In genomic region chr13:80084086-80084676, GRCh38 we compare ENCODE assay signal across 9 cellular contexts.
DNase-seq lines count a peak whose midpoint lies in the region; ATAC-seq and TF ChIP-seq lines count a peak whose summit lies in the region.
"Had no signal": no experiment of that assay in that cellular context is flagged by ENCODE, and none has a peak within 500 bp of the region (broad histone marks: within the 10 kb centered on the region; RNA-seq: fewer than 3 reads in every experiment).

No MANE protein-coding gene starts in this region.

- no peaks in the 10 kb centered on the region for H3K9me2 ChIP-seq in hepatocyte (replicated peaks; ENCODE audit: insufficient read depth)

- CTCF ChIA-PET in activated CD8-positive, alpha-beta memory T cell treated with anti-CD3 and anti-CD28 coated beads, Interleukin-2, amount 10 ng/mL, durations not matched to agents 7 days and 5 days (lab: Charles Lee), result no interaction called here

- H3K36me3 ChIP-seq in right atrium auricular region, result no peaks in the 10 kb centered on the region
- H3K36me3 ChIP-seq in hepatocyte (replicated peaks; ENCODE audit: insufficient read depth, low read depth), result no peaks in the 10 kb centered on the region

- no peaks in the 10 kb centered on the region for H3K27me3 Mint-ChIP-seq in activated CD8-positive, alpha-beta memory T cell treated with anti-CD3 and anti-CD28 coated beads, Interleukin-2, amount 10 ng/mL, durations not matched to agents 7 days and 5 days

- H3K4me3 ChIP-seq in right atrium auricular region (peak overlapping the region in 1 of 2 donors; percentile 7), WI38 (ENCODE audit: low read depth, low read length) (peak overlapping the region; percentile 34; the same call in 1 of the 2 replicates), hepatocyte (no peak overlapping the region)

- peak; percentile 52 for ATAC-seq in Right ventricle myocardium superior (ENCODE audit: poor library complexity)
- no peak for ATAC-seq in activated CD8-positive, alpha-beta memory T cell treated with anti-CD3 and anti-CD28 coated beads, Interleukin-2, amount 10 ng/mL, durations not matched to agents 7 days and 5 days

- H3K4me2 ChIP-seq in hepatocyte, result peak overlapping the region; percentile 1

- no peaks in the 10 kb centered on the region for H3K9me3 ChIP-seq in right atrium auricular region
- H3K9me3 ChIP-seq in hepatocyte (ENCODE audit: low read depth), result no peaks in the 10 kb centered on the region

- H3K27me3 ChIP-seq in right atrium auricular region (no peaks in the 10 kb centered on the region), hepatocyte (no peaks in the 10 kb centered on the region)

- H3K27ac Mint-ChIP-seq in activated CD8-positive, alpha-beta memory T cell treated with anti-CD3 and anti-CD28 coated beads, Interleukin-2, amount 10 ng/mL, durations not matched to agents 7 days and 5 days, result no peak overlapping the region
- H3K27ac Mint-ChIP-seq: CD14-positive monocyte had no signal

- H3K27ac ChIP-seq in right atrium auricular region, result peak overlapping the region in 1 of 2 donors; percentile 57
- no peak overlapping the region for H3K27ac ChIP-seq in hepatocyte

- TF ChIP-seq CTCF in right atrium auricular region (IDR thresholded peaks at IDR 0.05), result no peak
- no peak for TF ChIP-seq CTCF in WI38 (IDR thresholded peaks at IDR 0.05; ENCODE audit: low read depth, low read length)
- TF ChIP-seq CTCF in hepatocyte (IDR thresholded peaks at IDR 0.05; ENCODE audit: poor library complexity), result no peak

- no peak overlapping the region for H3K4me3 Mint-ChIP-seq in activated CD8-positive, alpha-beta memory T cell treated with anti-CD3 and anti-CD28 coated beads, Interleukin-2, amount 10 ng/mL, durations not matched to agents 7 days and 5 days
- H3K4me3 Mint-ChIP-seq: CD14-positive monocyte had no signal

- no peak overlapping the region for H2AFZ ChIP-seq in hepatocyte

- no peaks in the 10 kb centered on the region for H3K36me3 Mint-ChIP-seq in activated CD8-positive, alpha-beta memory T cell treated with anti-CD3 and anti-CD28 coated beads, Interleukin-2, amount 10 ng/mL, durations not matched to agents 7 days and 5 days
- H3K36me3 Mint-ChIP-seq: CD14-positive monocyte had no signal

- WGBS in hepatocyte (ENCODE audit: low lambda C conversion rate, missing lambda C conversion rate), result 27% methylated on average over 2 of the region's 2 CpGs

- no peaks in the 10 kb centered on the region for H4K20me1 ChIP-seq in hepatocyte (ENCODE audit: insufficient read depth, poor library complexity, severe bottlenecking)

- H3K9me3 Mint-ChIP-seq in activated CD8-positive, alpha-beta memory T cell treated with anti-CD3 and anti-CD28 coated beads, Interleukin-2, amount 10 ng/mL, durations not matched to agents 7 days and 5 days (ENCODE audit: low read depth), result no peaks in the 10 kb centered on the region

- DNase-seq in Right ventricle myocardium superior (no peak), right atrium auricular region (ENCODE audit: low spot score) (no peak), hepatocyte (ENCODE audit: low spot score) (peak; percentile 30), NCI-H526 (lab: John Stamatoyannopoulos, UW) (no peak), HPDE6-E6E7 (ENCODE audit: extremely low spot score) (no peak), COLO668 (lab: John Stamatoyannopoulos, UW; ENCODE audit: unreplicated experiment) (no peak)
- DNase-seq in activated CD8-positive, alpha-beta memory T cell treated with anti-CD3 and anti-CD28 coated beads, Interleukin-2, amount 10 ng/mL, durations not matched to agents 7 days and 5 days, result no peak

- H3K4me1 Mint-ChIP-seq in activated CD8-positive, alpha-beta memory T cell treated with anti-CD3 and anti-CD28 coated beads, Interleukin-2, amount 10 ng/mL, durations not matched to agents 7 days and 5 days, result no peaks in the 10 kb centered on the region
- H3K4me1 Mint-ChIP-seq: CD14-positive monocyte had no signal

- no peaks in the 10 kb centered on the region for H3K4me1 ChIP-seq in right atrium auricular region
- H3K4me1 ChIP-seq in hepatocyte (ENCODE audit: insufficient read depth), result peaks cover 8% of the 10 kb centered on the region

- no peaks in the 10 kb centered on the region for H3K79me2 ChIP-seq in hepatocyte

- intact Hi-C loops in Right ventricle myocardium superior (cut with DNase I), result no loop called here
